Comparison of ENCODE assay signal across 9 cellular contexts in genomic region chr3:56468184-56469106, GRCh38. TPM values are rescaled to one million over a fixed set of nuclear protein-coding genes. Genes with fewer than 3 reads are reported as not detected.
DNase-seq lines count a peak whose midpoint lies in the region; ATAC-seq and TF ChIP-seq lines count a peak whose summit lies in the region.
"Had no signal": no experiment of that assay in that cellular context is flagged by ENCODE, and none has a peak within 500 bp of the region (broad histone marks: within the 10 kb centered on the region; RNA-seq: fewer than 3 reads in every experiment).

Gene ERC2 (minus strand): TSS chr3:56468467.

- TF ChIP-seq POLR2A in upper lobe of left lung (IDR thresholded peaks at IDR 0.05), result no peak

- TF ChIP-seq CTCF in upper lobe of left lung (IDR thresholded peaks at IDR 0.05), result no peak

- H3K4me3 ChIP-seq in SJSA1, result peak within 1 kb of the TSS; percentile 31
- H3K4me3 ChIP-seq in esophagus (ENCODE audit: low read depth in 1 of 2, low read length in 2 of 2), result peak within 1 kb of the TSS; percentile 47 to 57
- peak within 1 kb of the TSS; percentile 29 to 58 (median 52) for H3K4me3 ChIP-seq in upper lobe of left lung

- H3K9me3 ChIP-seq in SJSA1 (replicated peaks) (no peaks in the 10 kb centered on the region), esophagus (ENCODE audit: control insufficient read depth in 2 of 2, insufficient read depth in 1 of 2, low read depth in 1 of 2, low read length in 1 of 2) (no peaks in the 10 kb centered on the region), upper lobe of left lung (no peaks in the 10 kb centered on the region)

- 4 to 6% methylated on average over 49 to 82 of the region's 82 CpGs for WGBS in esophagus, 2 donors
- WGBS in upper lobe of left lung, 2 donors, result 9 to 12% methylated on average over 25 to 45 of the region's 82 CpGs

- H3K36me3 ChIP-seq in SJSA1, result no peaks in the 10 kb centered on the region
- peaks cover 0 to 3% of the 10 kb centered on the region in 2 donors for H3K36me3 ChIP-seq in esophagus (ENCODE audit: control insufficient read depth in 2 of 2, insufficient read depth in 2 of 2, low read length in 1 of 2)
- H3K36me3 ChIP-seq in upper lobe of left lung, result no peaks in the 10 kb centered on the region

- TF ChIP-seq EP300 in upper lobe of left lung (IDR thresholded peaks at IDR 0.05), result no peak

- peak; percentile 19 for DNase-seq in stimulated activated CD4-positive, alpha-beta T cell treated with anti-CD3 and anti-CD28 coated beads, Interleukin-15, amount 100 ng/mL, for 24 hours
- DNase-seq in stimulated activated CD4-positive, alpha-beta T cell treated with anti-CD3 and anti-CD28 coated beads, Interleukin-4, amount 100 ng/mL, for 24 hours, result no peak
- DNase-seq in SJSA1 (ENCODE audit: low read depth in 1 of 2, low spot score in 2 of 2) (peak; percentile 5 to 45), middle frontal gyrus (ENCODE audit: extremely low spot score, low spot score) (peak; percentile 27), upper lobe of left lung (peak; percentile 46 to 89)
- DNase-seq in stimulated activated CD4-positive, alpha-beta T cell treated with anti-CD3 and anti-CD28 coated beads, Interleukin-4, amount 100 ng/mL, for 1 hour, result no peak

- H3K4me1 ChIP-seq in SJSA1 (replicated peaks) (peaks cover 4% of the 10 kb centered on the region; the same call in 1 of the 2 replicates), esophagus (ENCODE audit: control insufficient read depth in 2 of 2, insufficient read depth in 2 of 2, low read length in 1 of 2) (no peaks in the 10 kb centered on the region), upper lobe of left lung (peaks cover 5 to 14% (median 6%) of the 10 kb centered on the region in 4 donors)

- H3K27me3 ChIP-seq in SJSA1 (replicated peaks) (peaks cover 23% of the 10 kb centered on the region), esophagus (ENCODE audit: control insufficient read depth in 1 of 2, insufficient read depth in 2 of 2, low read length in 2 of 2) (peaks cover 0 to 4% of the 10 kb centered on the region in 2 donors), upper lobe of left lung (peaks cover 0 to 11% (median 3%) of the 10 kb centered on the region in 4 donors)

- ATAC-seq in upper lobe of left lung (ENCODE audit: low FRiP score in 2 of 2) (peak; percentile 54 to 90), HG03175 (IDR thresholded peaks at IDR 0.05; ENCODE audit: unreplicated experiment) (no peak)

- H3K27ac ChIP-seq in SJSA1, result no peak within 1 kb of the TSS
- no peak within 1 kb of the TSS for H3K27ac ChIP-seq in esophagus (ENCODE audit: low read depth in 2 of 2, low read length in 1 of 2)
- no peak within 1 kb of the TSS for H3K27ac ChIP-seq in upper lobe of left lung
- H3K27ac ChIP-seq: epithelial cell of prostate had no signal

RNA-seq across cellular contexts. Expression of gene ERC2, which starts in this region (rescaled TPM):
- total RNA-seq in SJSA1 (2014; rRNA removed; shearing (Covaris generic)), result 0.13 and 0.81 TPM in 2 replicates
- polyA plus RNA-seq in esophagus, result under 1 TPM; 0.18 to 0.20 TPM
- total RNA-seq in upper lobe of left lung, result 10 to 100 TPM in 1 of 6 donors, 1 to 10 TPM in 4, under 1 TPM in 1; 0.67 to 14.7 (median 1.3) TPM

Comparison
In these comparisons a context has a peak if more than half of its experiments do, and no peak if none do; other contexts are left out.
1. DNase-seq: peak in stimulated activated CD4-positive, alpha-beta T cell treated with anti-CD3 and anti-CD28 coated beads, Interleukin-15, amount 100 ng/mL, for 24 hours (single experiment), middle frontal gyrus (single experiment) and upper lobe of left lung (2 of 2); none in stimulated activated CD4-positive, alpha-beta T cell treated with anti-CD3 and anti-CD28 coated beads, Interleukin-4, amount 100 ng/mL, for 24 hours (single experiment) and stimulated activated CD4-positive, alpha-beta T cell treated with anti-CD3 and anti-CD28 coated beads, Interleukin-4, amount 100 ng/mL, for 1 hour (single experiment).
2. Peak in DNase-seq and H3K4me3 ChIP-seq in SJSA1; RNA of the gene not detected or under 1 TPM.
3. Peak in every context shown above with its lines, with median percentiles within 50 percentile points of each other: H3K4me3 ChIP-seq.